In the genomic region with DNA sequence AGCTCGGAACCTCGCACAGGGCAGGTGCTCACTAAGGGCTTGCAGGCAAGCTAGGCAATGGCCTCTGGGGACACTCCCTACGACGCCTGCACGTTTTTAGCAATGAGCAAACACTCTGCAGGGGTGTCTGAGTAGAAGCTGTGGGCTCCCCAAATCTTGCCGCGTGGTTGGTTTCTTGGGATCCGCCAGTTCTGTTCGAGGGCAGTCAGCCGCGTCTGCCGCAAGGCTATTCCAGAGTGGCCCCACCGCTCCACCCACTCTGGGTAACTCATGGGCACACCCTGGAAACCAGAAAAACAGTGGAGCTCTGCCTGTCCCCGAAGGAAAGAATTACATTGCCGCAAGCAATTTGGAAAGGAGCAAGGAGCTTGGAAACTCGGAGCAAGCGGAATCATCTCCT, we compare ENCODE assay signal across 13 cellular contexts.
DNase-seq lines count a peak whose midpoint lies in the region; ATAC-seq and TF ChIP-seq lines count a peak whose summit lies in the region.
"Had no signal": no experiment of that assay in that cellular context is flagged by ENCODE, and none has a peak within 500 bp of the region (broad histone marks: within the 10 kb centered on the region; RNA-seq: fewer than 3 reads in every experiment).

No MANE protein-coding gene starts in this region.

- H3K4me1 Mint-ChIP-seq in HFFc6 (ENCODE audit: low read depth) (peaks cover 58% of the 10 kb centered on the region), mesothelial cell of epicardium (peaks cover 72% of the 10 kb centered on the region)

- peaks cover 16 to 82% of the 10 kb centered on the region in 2 donors for H3K4me1 ChIP-seq in thoracic aorta (ENCODE audit: control insufficient read depth in 1 of 2, low read depth in 2 of 2)
- no peaks in the 10 kb centered on the region for H3K4me1 ChIP-seq in Karpas-422 (ENCODE audit: low read length)

- TF ChIP-seq CTCF in HFFc6 (IDR thresholded peaks at IDR 0.05), result no peak
- TF ChIP-seq CTCF in mesothelial cell of epicardium (IDR thresholded peaks at IDR 0.05; ENCODE audit: unreplicated experiment), result no peak
- no peak for TF ChIP-seq CTCF in thoracic aorta (IDR thresholded peaks at IDR 0.05)

- H2AFZ ChIP-seq in Karpas-422 (ENCODE audit: low read length), result no peak overlapping the region

- H3K9me3 Mint-ChIP-seq in HFFc6, result no peaks in the 10 kb centered on the region
- H3K9me3 Mint-ChIP-seq in mesothelial cell of epicardium, result no peaks in the 10 kb centered on the region

- H3K36me3 Mint-ChIP-seq in HFFc6 (ENCODE audit: low read depth) (no peaks in the 10 kb centered on the region), mesothelial cell of epicardium (no peaks in the 10 kb centered on the region)

- H3K36me3 ChIP-seq in thoracic aorta (no peaks in the 10 kb centered on the region), Karpas-422 (ENCODE audit: insufficient read depth, low read length) (no peaks in the 10 kb centered on the region)

- H3K27me3 ChIP-seq in thoracic aorta (replicated peaks; ENCODE audit: insufficient read depth) (no peaks in the 10 kb centered on the region), Karpas-422 (ENCODE audit: low read length) (no peaks in the 10 kb centered on the region)

- H3K27me3 Mint-ChIP-seq in HFFc6 (ENCODE audit: insufficient read depth), result peaks cover 2% of the 10 kb centered on the region; the same call in 1 of the 2 replicates
- no peaks in the 10 kb centered on the region for H3K27me3 Mint-ChIP-seq in mesothelial cell of epicardium (ENCODE audit: low read depth)

- H3K27ac ChIP-seq in thoracic aorta, result peak overlapping the region; percentile 90 to 96
- no peak overlapping the region for H3K27ac ChIP-seq in Karpas-422 (ENCODE audit: low read length)
- H3K27ac ChIP-seq: VCaP had no signal

- H3K4me2 ChIP-seq in Karpas-422 (ENCODE audit: low read depth, low read length, poor library complexity, severe bottlenecking), result no peak overlapping the region

- H3K4me3 Mint-ChIP-seq in HFFc6 (peak overlapping the region; percentile 87; the same call in 1 of the 2 replicates), mesothelial cell of epicardium (no peak overlapping the region)

- no peak for DNase-seq in HFFc6
- DNase-seq in fibroblast of peridontal ligament (ENCODE audit: extremely low read depth), result peak; percentile 42
- DNase-seq in mesothelial cell of epicardium (ENCODE audit: low spot score in 2 of 2, unreplicated experiment in 2 of 2), result no peak
- DNase-seq in thoracic aorta (ENCODE audit: low spot score), result no peak
- DNase-seq in activated T-cell treated with anti-CD3 and anti-CD28 coated beads, Interleukin-2, amount 50 U/mL, for 1 hour, result no peak
- no peak for DNase-seq in NCI-H128 (lab: John Stamatoyannopoulos, UW; ENCODE audit: unreplicated experiment)
- no peak for DNase-seq in NK-92 (lab: John Stamatoyannopoulos, UW; ENCODE audit: unreplicated experiment)
- DNase-seq in Karpas-422, result no peak
- DNase-seq: activated T-cell treated with anti-CD3 and anti-CD28 coated beads, Interleukin-2, amount 50 U/mL, for 48 hours; NCI-H1092 treated with DMSO at 0.1 percent for 48 hours; NCI-H774; SHP77 treated with DMSO at 0.1 percent for 48 hours had no signal

- H3K27ac Mint-ChIP-seq in HFFc6, result peak overlapping the region; percentile 93
- peak overlapping the region; percentile 96 for H3K27ac Mint-ChIP-seq in mesothelial cell of epicardium

- no peaks in the 10 kb centered on the region for H4K20me1 ChIP-seq in Karpas-422 (ENCODE audit: insufficient read depth, low read depth, low read length)

- H3K9ac ChIP-seq in Karpas-422 (ENCODE audit: low read length), result no peak overlapping the region

- H3K79me2 ChIP-seq in Karpas-422 (ENCODE audit: low read length), result no peaks in the 10 kb centered on the region

- peak overlapping the region; percentile 68 for H3K4me3 ChIP-seq in thoracic aorta
- H3K4me3 ChIP-seq in Karpas-422 (ENCODE audit: low read length), result no peak overlapping the region

- H3K9me2 ChIP-seq in Karpas-422 (replicated peaks; ENCODE audit: insufficient read depth, low read length), result no peaks in the 10 kb centered on the region

- peak; percentile 41 for ATAC-seq in thoracic aorta (ENCODE audit: insufficient number of reproducible peaks, low FRiP score, low read depth)

- H3K9me3 ChIP-seq in thoracic aorta, result no peaks in the 10 kb centered on the region
- H3K9me3 ChIP-seq in Karpas-422 (ENCODE audit: low read length), result no peaks in the 10 kb centered on the region
